ENCODE assay signal across 8 cellular contexts in the genomic region with DNA sequence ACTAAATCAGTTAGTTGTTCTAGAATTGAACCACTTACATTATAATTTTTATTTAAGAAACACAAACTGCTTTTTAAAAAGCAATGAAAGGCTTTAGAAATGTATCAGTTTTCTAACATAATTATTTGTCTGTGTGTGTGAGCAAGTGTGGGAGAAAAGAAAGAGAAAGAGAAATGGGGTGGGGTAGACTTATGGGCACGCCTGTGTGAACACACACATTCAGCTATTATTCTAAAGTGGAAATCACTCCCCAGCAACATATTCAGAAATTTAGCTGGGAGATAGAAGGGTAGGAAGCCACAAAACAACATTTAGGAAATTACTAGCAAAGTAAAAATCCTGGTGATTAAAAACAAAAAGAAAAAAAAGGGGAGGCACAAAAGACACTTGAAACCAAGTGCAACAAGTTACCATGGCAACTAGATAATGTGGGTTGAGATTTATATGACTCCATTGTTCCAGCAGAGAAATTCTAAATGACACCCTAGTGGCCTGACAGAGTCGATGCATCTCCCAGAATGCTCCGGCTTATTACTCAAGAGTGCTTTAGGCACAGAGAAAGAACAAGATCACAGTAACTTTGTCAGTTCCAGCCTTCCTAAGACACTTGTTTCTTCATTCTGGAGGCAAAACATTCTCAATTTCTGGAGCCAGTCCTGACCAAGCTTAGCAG.
A peak's percentile ranks its signal among the peaks of the same experiment; 100 is the strongest.
DNase-seq lines count a peak whose midpoint lies in the region; ATAC-seq, FAIRE-seq and TF ChIP-seq lines count a peak whose summit lies in the region.

No MANE protein-coding gene starts in this region.

- POLR2A ChIA-PET in GM12878 (lab: Charles Lee): no interaction called here

- WGBS in GM12878 (ENCODE audit: insufficient coverage, insufficient replicate concordance, low lambda C conversion rate, missing lambda C conversion rate): 13% methylated on average over 3 of the region's 3 CpGs

- no peaks in the 10 kb centered on the region for H3K79me2 ChIP-seq in GM12878 (ENCODE audit: control insufficient read depth, insufficient read depth, low read length)

- SMC1A ChIA-PET in GM12878 (lab: Charles Lee; ENCODE audit: uncharacterized antibody, unreplicated experiment): no interaction called here

- ATAC-seq in GM21737 (IDR thresholded peaks at IDR 0.05; ENCODE audit: unreplicated experiment): peak; percentile 75
- ATAC-seq in GM12878: peak; percentile 83

- in situ Hi-C loops in GM12878 (cut with MboI): no loop called here

- RAD21 ChIA-PET in GM12878 (lab: Charles Lee; ENCODE audit: unreplicated experiment): no interaction called here

- no peaks in the 10 kb centered on the region for H4K20me1 ChIP-seq in GM12878 (ENCODE audit: control insufficient read depth, insufficient read depth)

- H3K9ac ChIP-seq in GM12878 (ENCODE audit: control insufficient read depth, insufficient read depth, low read length): no peak overlapping the region

- no peak for TF ChIP-seq EP300 in GM12878 (IDR thresholded peaks at IDR 0.05; ENCODE audit: borderline replicate concordance in 1 of 2, control insufficient read depth in 1 of 2, low read depth in 2 of 2, low read length in 2 of 2)

- TF ChIP-seq CTCF in GM12875 (IDR thresholded peaks at IDR 0.05; ENCODE audit: borderline replicate concordance, insufficient read depth, low read depth, low read length) (peak; percentile 48; the same call in 1 of the 2 replicates), GM12878 (IDR thresholded peaks at IDR 0.05 in 2 of 3, conservative IDR thresholded peaks at IDR 0.05 in 1 of 3; ENCODE audit: control insufficient read depth in 2 of 3, extremely low read depth in 1 of 3, insufficient read depth in 1 of 3, low read depth in 3 of 3, low read length in 3 of 3) (peak; percentile 11 to 44 (median 43); a peak in 5 of 6 replicates)

- FAIRE-seq in GM12878 (lab: Jason Lieb, UNC): peak; percentile 31

- intact Hi-C loops in GM12878 (cut with micrococcal nuclease; ENCODE audit: unreplicated experiment): no loop called here

- no peaks in the 10 kb centered on the region for H3K27me3 ChIP-seq in GM12878 (replicated peaks in 1 of 2; ENCODE audit: control insufficient read depth in 2 of 2, insufficient read depth in 2 of 2, low read length in 1 of 2)
- H3K27me3 ChIP-seq in neuron (ENCODE audit: insufficient read depth, low read length): no peaks in the 10 kb centered on the region

- H3K4me2 ChIP-seq in GM12878 (ENCODE audit: control insufficient read depth, insufficient read depth): no peak overlapping the region

- H3K4me1 ChIP-seq in GM12878 (ENCODE audit: control insufficient read depth, insufficient read depth, low read length) (no peaks in the 10 kb centered on the region), neuron (ENCODE audit: insufficient read depth, low read length) (peaks cover 17% of the 10 kb centered on the region)

- no peak for TF ChIP-seq RAD21 in GM12878 (IDR thresholded peaks at IDR 0.05; ENCODE audit: insufficient read depth, low read depth, low read length)

- H3K9me3 ChIP-seq in GM12878 (replicated peaks; ENCODE audit: control insufficient read depth, insufficient read depth, low read length) (no peaks in the 10 kb centered on the region), neuron (ENCODE audit: low read length) (no peaks in the 10 kb centered on the region)

- DNase-seq in M059J (ENCODE audit: low read depth): peak; percentile 47
- no peak for DNase-seq in GM12878 (ENCODE audit: low read depth, low spot score)
- no peak for DNase-seq in stimulated activated CD4-positive, alpha-beta T cell treated with anti-CD3 and anti-CD28 coated beads, Interleukin-15, amount 100 ng/mL, for 24 hours
- DNase-seq in MV-4-11 (lab: John Stamatoyannopoulos, UW): no peak
- DNase-seq in stimulated activated naive CD4-positive, alpha-beta T cell treated with Interleukin-2 at 50 U/mL for 16 hours (lab: John Stamatoyannopoulos, UW): no peak

- CTCF ChIA-PET in GM12878 (lab: Yijun Ruan, JAX): no interaction called here

- BruUV-seq in GM12878 (replicated peaks; lab: Mats Ljungman, UMichigan): no TSS peak

- H3K4me3 ChIP-seq in GM12875 (ENCODE audit: low read depth, low read length) (no peak overlapping the region), GM12878 (no peak overlapping the region), neuron (ENCODE audit: low read length) (no peak overlapping the region)

- H3K36me3 ChIP-seq in GM12878 (ENCODE audit: control insufficient read depth in 2 of 2, insufficient read depth in 2 of 2, low read length in 1 of 2) (no peaks in the 10 kb centered on the region), neuron (ENCODE audit: insufficient read depth, low read length) (no peaks in the 10 kb centered on the region)

- H3K27ac ChIP-seq in GM12878 (ENCODE audit: control insufficient read depth, insufficient read depth): no peak overlapping the region

- TF ChIP-seq POLR2A in GM12878 (IDR thresholded peaks at IDR 0.05; ENCODE audit: low read depth, low read length): no peak

- H2AFZ ChIP-seq in GM12878 (ENCODE audit: control insufficient read depth, low read depth, low read length) (no peak overlapping the region), neuron (ENCODE audit: low read depth, low read length) (peak overlapping the region; percentile 66)

TF ChIP-seq in GM12878, 131 proteins besides CTCF, POLR2A, EP300 and RAD21 (continues in another document):
- TF ChIP-seq, protein P1, sequence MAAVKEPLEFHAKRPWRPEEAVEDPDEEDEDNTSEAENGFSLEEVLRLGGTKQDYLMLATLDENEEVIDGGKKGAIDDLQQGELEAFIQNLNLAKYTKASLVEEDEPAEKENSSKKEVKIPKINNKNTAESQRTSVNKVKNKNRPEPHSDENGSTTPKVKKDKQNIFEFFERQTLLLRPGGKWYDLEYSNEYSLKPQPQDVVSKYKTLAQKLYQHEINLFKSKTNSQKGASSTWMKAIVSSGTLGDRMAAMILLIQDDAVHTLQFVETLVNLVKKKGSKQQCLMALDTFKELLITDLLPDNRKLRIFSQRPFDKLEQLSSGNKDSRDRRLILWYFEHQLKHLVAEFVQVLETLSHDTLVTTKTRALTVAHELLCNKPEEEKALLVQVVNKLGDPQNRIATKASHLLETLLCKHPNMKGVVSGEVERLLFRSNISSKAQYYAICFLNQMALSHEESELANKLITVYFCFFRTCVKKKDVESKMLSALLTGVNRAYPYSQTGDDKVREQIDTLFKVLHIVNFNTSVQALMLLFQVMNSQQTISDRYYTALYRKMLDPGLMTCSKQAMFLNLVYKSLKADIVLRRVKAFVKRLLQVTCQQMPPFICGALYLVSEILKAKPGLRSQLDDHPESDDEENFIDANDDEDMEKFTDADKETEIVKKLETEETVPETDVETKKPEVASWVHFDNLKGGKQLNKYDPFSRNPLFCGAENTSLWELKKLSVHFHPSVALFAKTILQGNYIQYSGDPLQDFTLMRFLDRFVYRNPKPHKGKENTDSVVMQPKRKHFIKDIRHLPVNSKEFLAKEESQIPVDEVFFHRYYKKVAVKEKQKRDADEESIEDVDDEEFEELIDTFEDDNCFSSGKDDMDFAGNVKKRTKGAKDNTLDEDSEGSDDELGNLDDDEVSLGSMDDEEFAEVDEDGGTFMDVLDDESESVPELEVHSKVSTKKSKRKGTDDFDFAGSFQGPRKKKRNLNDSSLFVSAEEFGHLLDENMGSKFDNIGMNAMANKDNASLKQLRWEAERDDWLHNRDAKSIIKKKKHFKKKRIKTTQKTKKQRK (IDR thresholded peaks at IDR 0.05; ENCODE audit: low read depth, low read length): no peak
- TF ChIP-seq RFX5 (IDR thresholded peaks at IDR 0.05; ENCODE audit: low read depth, low read length) (0 out of 2 replicates have a peak, but pooled peaks have one; percentile 9), IKZF1 (conservative IDR thresholded peaks at IDR 0.05) (no peak), SUPT20H (IDR thresholded peaks at IDR 0.05; ENCODE audit: borderline replicate concordance, control insufficient read depth, low read depth, low read length) (no peak), BMI1 (IDR thresholded peaks at IDR 0.05; ENCODE audit: borderline replicate concordance) (peak; percentile 90), NFYA (IDR thresholded peaks at IDR 0.05; ENCODE audit: borderline replicate concordance, low read depth, low read length) (no peak), LARP7 (IDR thresholded peaks at IDR 0.05) (no peak), NRF1 (conservative IDR thresholded peaks at IDR 0.05; ENCODE audit: low read depth, low read length) (no peak), FOXK2 (IDR thresholded peaks at IDR 0.05) (no peak), RB1 (IDR thresholded peaks at IDR 0.05; ENCODE audit: borderline replicate concordance) (no peak)
- TF ChIP-seq, protein P2, sequence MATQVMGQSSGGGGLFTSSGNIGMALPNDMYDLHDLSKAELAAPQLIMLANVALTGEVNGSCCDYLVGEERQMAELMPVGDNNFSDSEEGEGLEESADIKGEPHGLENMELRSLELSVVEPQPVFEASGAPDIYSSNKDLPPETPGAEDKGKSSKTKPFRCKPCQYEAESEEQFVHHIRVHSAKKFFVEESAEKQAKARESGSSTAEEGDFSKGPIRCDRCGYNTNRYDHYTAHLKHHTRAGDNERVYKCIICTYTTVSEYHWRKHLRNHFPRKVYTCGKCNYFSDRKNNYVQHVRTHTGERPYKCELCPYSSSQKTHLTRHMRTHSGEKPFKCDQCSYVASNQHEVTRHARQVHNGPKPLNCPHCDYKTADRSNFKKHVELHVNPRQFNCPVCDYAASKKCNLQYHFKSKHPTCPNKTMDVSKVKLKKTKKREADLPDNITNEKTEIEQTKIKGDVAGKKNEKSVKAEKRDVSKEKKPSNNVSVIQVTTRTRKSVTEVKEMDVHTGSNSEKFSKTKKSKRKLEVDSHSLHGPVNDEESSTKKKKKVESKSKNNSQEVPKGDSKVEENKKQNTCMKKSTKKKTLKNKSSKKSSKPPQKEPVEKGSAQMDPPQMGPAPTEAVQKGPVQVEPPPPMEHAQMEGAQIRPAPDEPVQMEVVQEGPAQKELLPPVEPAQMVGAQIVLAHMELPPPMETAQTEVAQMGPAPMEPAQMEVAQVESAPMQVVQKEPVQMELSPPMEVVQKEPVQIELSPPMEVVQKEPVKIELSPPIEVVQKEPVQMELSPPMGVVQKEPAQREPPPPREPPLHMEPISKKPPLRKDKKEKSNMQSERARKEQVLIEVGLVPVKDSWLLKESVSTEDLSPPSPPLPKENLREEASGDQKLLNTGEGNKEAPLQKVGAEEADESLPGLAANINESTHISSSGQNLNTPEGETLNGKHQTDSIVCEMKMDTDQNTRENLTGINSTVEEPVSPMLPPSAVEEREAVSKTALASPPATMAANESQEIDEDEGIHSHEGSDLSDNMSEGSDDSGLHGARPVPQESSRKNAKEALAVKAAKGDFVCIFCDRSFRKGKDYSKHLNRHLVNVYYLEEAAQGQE (IDR thresholded peaks at IDR 0.05; ENCODE audit: low read depth, low read length): no peak
